ENCODE assay signal across 8 cellular contexts in genomic region chr1:244865028-244865371, GRCh38. TPM values are rescaled to one million over a fixed set of nuclear protein-coding genes. Genes with fewer than 3 reads are reported as not detected.
A peak's percentile ranks its signal among the peaks of the same experiment; 100 is the strongest.
DNase-seq lines count a peak whose midpoint lies in the region; ATAC-seq, FAIRE-seq and TF ChIP-seq lines count a peak whose summit lies in the region.

No MANE protein-coding gene starts in this region.

- ATAC-seq in activated B cell treated with CpG ODN at 0.5 μM for 24 hours (ENCODE audit: low read depth) (no peak), HG03565 (IDR thresholded peaks at IDR 0.05; ENCODE audit: unreplicated experiment) (no peak)

- peak overlapping the region; percentile 98 for H3K4me3 ChIP-seq in BE2C (ENCODE audit: low read depth, low read length)
- H3K4me3 ChIP-seq in HUES48 (ENCODE audit: low read depth, low read length): peak overlapping the region; percentile 99
- peak overlapping the region; percentile 33 to 96 (median 71) for H3K4me3 ChIP-seq in endothelial cell of umbilical vein (replicated peaks in 1 of 3; ENCODE audit: insufficient read depth in 1 of 3, low read depth in 1 of 3, low read length in 3 of 3)

- H3K4me3 Mint-ChIP-seq in activated B cell treated with CpG ODN at 0.5 μM for 24 hours (peak overlapping the region; percentile 90), nephron (peak overlapping the region; percentile 88 to 97 (median 89))

- no peak for TF ChIP-seq POLR2A in endothelial cell of umbilical vein (IDR thresholded peaks at IDR 0.05; ENCODE audit: low read depth, low read length)

- H3K27ac Mint-ChIP-seq in activated B cell treated with CpG ODN at 0.5 μM for 24 hours (peak overlapping the region; percentile 98), nephron (peak overlapping the region; percentile 99)

- intact Hi-C loops in activated B cell treated with CpG ODN at 0.5 μM for 24 hours (cut with micrococcal nuclease): loop anchor here (2.0 to 10.0 kb wide), 3 partner anchors 54 to 1702 kb away; partner anchors contain the start of genes CNST, KIF26B and TFB2M
- intact Hi-C loops in endothelial cell of umbilical vein (cut with micrococcal nuclease): loop anchor here (2.0 kb wide), 2 partner anchors 54 to 262 kb away; no protein-coding TSS in a partner anchor

- no peaks in the 10 kb centered on the region for H3K9me3 ChIP-seq in BE2C
- H3K9me3 ChIP-seq in HUES48 (ENCODE audit: control insufficient read depth, insufficient read depth, low read length): no peaks in the 10 kb centered on the region
- H3K9me3 ChIP-seq in endothelial cell of umbilical vein (replicated peaks; ENCODE audit: control insufficient read depth, insufficient read depth, low read length): no peaks in the 10 kb centered on the region

- CTCF ChIA-PET in activated B cell treated with CpG ODN at 0.5 μM for 24 hours (lab: Charles Lee): interaction anchor here (1.3 to 7.8 kb wide), 5 partner anchors 29 to 177 kb away, joined by 3 to 56 read pairs (median 13); partner anchors contain the start of gene COX20
- CTCF ChIA-PET in endothelial cell of umbilical vein (lab: Charles Lee): interaction anchor here (1.0 to 6.6 kb wide), 5 partner anchors 9 to 177 kb away, joined by 3 to 104 read pairs (median 5); a partner anchor contains a TSS

- FAIRE-seq in endothelial cell of umbilical vein (lab: Jason Lieb, UNC): no peak

- BruUV-seq in endothelial cell of umbilical vein (replicated peaks; lab: Mats Ljungman, UMichigan): TSS peak; percentile 80

- H3K27me3 Mint-ChIP-seq in activated B cell treated with CpG ODN at 0.5 μM for 24 hours (no peaks in the 10 kb centered on the region), nephron (ENCODE audit: low read depth) (no peaks in the 10 kb centered on the region)

- peak overlapping the region; percentile 97 for H3K27ac ChIP-seq in HUES48 (ENCODE audit: low read depth, low read length)
- peak overlapping the region; percentile 89 for H3K27ac ChIP-seq in endothelial cell of umbilical vein (ENCODE audit: insufficient read depth, low read depth, low read length)

- H2AFZ ChIP-seq in endothelial cell of umbilical vein (ENCODE audit: low read depth, low read length): peak overlapping the region; percentile 73

- peak overlapping the region; percentile 88 for H3K9ac ChIP-seq in HUES48 (ENCODE audit: low read depth, low read length)
- H3K9ac ChIP-seq in endothelial cell of umbilical vein (replicated peaks; ENCODE audit: extremely low read depth, insufficient read depth, low read length): peak overlapping the region; percentile 91

- peaks cover 34% of the 10 kb centered on the region for H3K36me3 Mint-ChIP-seq in activated B cell treated with CpG ODN at 0.5 μM for 24 hours (ENCODE audit: low read depth)
- peaks cover 26% of the 10 kb centered on the region for H3K36me3 Mint-ChIP-seq in nephron (ENCODE audit: low read depth)

- H4K20me1 ChIP-seq in endothelial cell of umbilical vein (replicated peaks; ENCODE audit: control insufficient read depth, extremely low read depth, insufficient read depth, low read length): peaks cover 15% of the 10 kb centered on the region

- H3K4me1 ChIP-seq in BE2C (peaks cover 5% of the 10 kb centered on the region; the same call in 1 of the 2 replicates), HUES48 (ENCODE audit: control insufficient read depth, insufficient read depth, low read length) (peaks cover 23% of the 10 kb centered on the region), endothelial cell of umbilical vein (ENCODE audit: control insufficient read depth, extremely low read depth, insufficient read depth, low read length) (peaks cover 25% of the 10 kb centered on the region)

- H3K36me3 ChIP-seq in BE2C (peaks cover 36% of the 10 kb centered on the region), HUES48 (ENCODE audit: control insufficient read depth, insufficient read depth, low read length) (peaks cover 25% of the 10 kb centered on the region), endothelial cell of umbilical vein (ENCODE audit: control insufficient read depth in 2 of 2, extremely low read depth in 1 of 2, insufficient read depth in 2 of 2, low read length in 2 of 2) (peaks cover 2 to 17% of the 10 kb centered on the region in 2 experiments)

- H3K4me1 Mint-ChIP-seq in activated B cell treated with CpG ODN at 0.5 μM for 24 hours: peaks cover 32% of the 10 kb centered on the region
- H3K4me1 Mint-ChIP-seq in nephron: peaks cover 45% of the 10 kb centered on the region

- H3K79me2 ChIP-seq in endothelial cell of umbilical vein (ENCODE audit: control insufficient read depth, insufficient read depth, low read length): peaks cover 41% of the 10 kb centered on the region

- no peaks in the 10 kb centered on the region for H3K9me1 ChIP-seq in endothelial cell of umbilical vein (replicated peaks; ENCODE audit: control insufficient read depth, extremely low read depth, insufficient read depth, low read length)

- H3K4me2 ChIP-seq in endothelial cell of umbilical vein (ENCODE audit: insufficient read depth, low read length): peak overlapping the region; percentile 91

- no peaks in the 10 kb centered on the region for H3K9me3 Mint-ChIP-seq in activated B cell treated with CpG ODN at 0.5 μM for 24 hours
- H3K9me3 Mint-ChIP-seq in nephron: no peaks in the 10 kb centered on the region

- TF ChIP-seq CTCF in BE2C (IDR thresholded peaks at IDR 0.05; ENCODE audit: low read depth, low read length) (no peak), activated B cell treated with CpG ODN at 0.5 μM for 24 hours (IDR thresholded peaks at IDR 0.05) (no peak), endothelial cell of umbilical vein (IDR thresholded peaks at IDR 0.05; ENCODE audit: extremely low read depth in 1 of 2, insufficient read depth in 1 of 2, low read depth in 1 of 2, low read length in 2 of 2) (no peak), nephron (IDR thresholded peaks at IDR 0.05; ENCODE audit: unreplicated experiment in 3 of 3) (no peak)

- dilution Hi-C loops in endothelial cell of umbilical vein (cut with MboI; ENCODE audit: extremely low pct_ligation_motif_present, low sequenced_read_pairs): no loop called here

- peak; percentile 19 for DNase-seq in BE2C
- no peak for DNase-seq in activated B cell treated with CpG ODN at 0.5 μM for 24 hours
- DNase-seq in endothelial cell of umbilical vein (ENCODE audit: low read depth, low spot score): no peak
- DNase-seq in HuH-7 (ENCODE audit: low spot score): no peak
- DNase-seq in NCI-H1048 (lab: John Stamatoyannopoulos, UW): no peak

- POLR2A ChIA-PET in activated B cell treated with CpG ODN at 0.5 μM for 24 hours (lab: Charles Lee) (interaction anchor here (0.8 to 8.8 kb wide), 12 partner anchors 13 to 404 kb away, joined by 3 to 364 read pairs (median 19); partner anchors contain the start of genes CATSPERE and COX20), endothelial cell of umbilical vein (lab: Charles Lee) (interaction anchor here (3.1 to 4.0 kb wide), 2 partner anchors 29 to 100 kb away, joined by 8 to 26 read pairs; partner anchors contain the start of gene COX20)

- no peaks in the 10 kb centered on the region for H3K27me3 ChIP-seq in BE2C
- no peaks in the 10 kb centered on the region for H3K27me3 ChIP-seq in HUES48 (ENCODE audit: control insufficient read depth, insufficient read depth, low read length)
- no peaks in the 10 kb centered on the region for H3K27me3 ChIP-seq in endothelial cell of umbilical vein (ENCODE audit: control insufficient read depth in 2 of 2, insufficient read depth in 2 of 2, low read length in 2 of 2)

TF ChIP-seq in endothelial cell of umbilical vein, 7 proteins besides CTCF, POLR2A, EP300 and RAD21:
- TF ChIP-seq JUN (IDR thresholded peaks at IDR 0.05; ENCODE audit: borderline replicate concordance, insufficient read depth, insufficient read length, low read depth) (no peak), POLR2AphosphoS5 (IDR thresholded peaks at IDR 0.05; ENCODE audit: insufficient read depth, low read depth, low read length) (no peak), EZH2 (IDR thresholded peaks at IDR 0.05; ENCODE audit: borderline replicate concordance, low read depth, low read length, severe bottlenecking) (no peak), MYC (IDR thresholded peaks at IDR 0.05; ENCODE audit: low read depth, low read length) (no peak), GATA2 (IDR thresholded peaks at IDR 0.05; ENCODE audit: insufficient read depth, insufficient read length, low read depth, low read length) (no peak), MAX (IDR thresholded peaks at IDR 0.05; ENCODE audit: insufficient read depth, insufficient read length) (no peak), FOS (IDR thresholded peaks at IDR 0.05; ENCODE audit: borderline replicate concordance, insufficient read depth, low read length) (no peak)
TF ChIP-seq in endothelial cell of umbilical vein: peak in this region for 0.

RNA-seq across cellular contexts. Expression of gene HNRNPU, which starts 0.7 kb away (rescaled TPM):
- polyA plus RNA-seq in BE2C (2012; ENCODE audit: insufficient read depth, insufficient read length, low read depth): 256 TPM
- total RNA-seq in activated B cell treated with CpG ODN at 0.5 μM for 24 hours: 424 and 428 TPM in 2 replicates
- 398 and 417 TPM in 2 replicates for total RNA-seq in endothelial cell of umbilical vein
- 45.9 and 68.7 TPM in 2 replicates for polyA plus RNA-seq in endothelial cell of umbilical vein
- 136 and 154 TPM in 2 replicates for polyA plus RNA-seq in endothelial cell of umbilical vein (2011; cell fraction: cytosol; rRNA removed)
- polyA plus RNA-seq in endothelial cell of umbilical vein (2011; cell fraction: nucleus; rRNA removed): 137 and 210 TPM in 2 replicates
- polyA plus RNA-seq in endothelial cell of umbilical vein (2012): 231 and 310 TPM in 2 replicates
- polyA minus RNA-seq in endothelial cell of umbilical vein: 253 and 258 TPM in 2 replicates
- polyA minus RNA-seq in endothelial cell of umbilical vein (2011; cell fraction: cytosol; rRNA and poly(A)+ RNA removed): 227 TPM
- 100 and 154 TPM in 2 replicates for polyA minus RNA-seq in endothelial cell of umbilical vein (2011; cell fraction: nucleus; rRNA and poly(A)+ RNA removed)

RNA-seq across cellular contexts. Expression of gene COX20, which starts 29.5 kb away (rescaled TPM):
- 43.4 TPM for polyA plus RNA-seq in BE2C (2012; ENCODE audit: insufficient read depth, insufficient read length, low read depth)
- total RNA-seq in activated B cell treated with CpG ODN at 0.5 μM for 24 hours: 37.1 and 37.6 TPM in 2 replicates
- 30.2 and 37.0 TPM in 2 replicates for total RNA-seq in endothelial cell of umbilical vein
- polyA plus RNA-seq in endothelial cell of umbilical vein: 9.1 and 17.1 TPM in 2 replicates
- polyA plus RNA-seq in endothelial cell of umbilical vein (2011; cell fraction: cytosol; rRNA removed): 18.6 and 19.5 TPM in 2 replicates
- polyA plus RNA-seq in endothelial cell of umbilical vein (2011; cell fraction: nucleus; rRNA removed): 14.0 and 18.6 TPM in 2 replicates
- 21.4 and 57.5 TPM in 2 replicates for polyA plus RNA-seq in endothelial cell of umbilical vein (2012)
- polyA minus RNA-seq in endothelial cell of umbilical vein: 4.4 and 5.0 TPM in 2 replicates
- 8.1 TPM for polyA minus RNA-seq in endothelial cell of umbilical vein (2011; cell fraction: cytosol; rRNA and poly(A)+ RNA removed)
- 14.3 and 18.8 TPM in 2 replicates for polyA minus RNA-seq in endothelial cell of umbilical vein (2011; cell fraction: nucleus; rRNA and poly(A)+ RNA removed)
